Comparison of ENCODE assay signal across 1 cellular context in genomic region chr6:43013020-43013842, GRCh38.
TF ChIP-seq lines count a peak whose summit lies in the region.

No MANE protein-coding gene starts in this region.

TF ChIP-seq in GM12878, 131 proteins besides CTCF, POLR2A, EP300 and RAD21:
- TF ChIP-seq MLLT1 (IDR thresholded peaks at IDR 0.05), result peak; percentile 27; the same call in 1 of the 2 replicates
- TF ChIP-seq SPI1 (IDR thresholded peaks at IDR 0.05; ENCODE audit: borderline replicate concordance, insufficient read depth, low read depth, low read length), result peak; percentile 6; the same call in 1 of the 2 replicates
- no peak for TF ChIP-seq BCL3 (IDR thresholded peaks at IDR 0.05; ENCODE audit: borderline replicate concordance, insufficient read depth, low read depth, low read length, poor library complexity, severe bottlenecking)
- peak in 1 of 2 experiments; percentile 18; a peak in 1 of 3 replicates for TF ChIP-seq EGR1 (IDR thresholded peaks at IDR 0.05; ENCODE audit: borderline replicate concordance in 1 of 2, low read depth in 2 of 2, low read length in 2 of 2)
- no peak for TF ChIP-seq LARP7 (IDR thresholded peaks at IDR 0.05)
- TF ChIP-seq NKRF (conservative IDR thresholded peaks at IDR 0.05), result peak; percentile 71
TF ChIP-seq in GM12878: peak in this region for 4.
